29 cellular contexts compared by ENCODE assay signal in the genomic region with DNA sequence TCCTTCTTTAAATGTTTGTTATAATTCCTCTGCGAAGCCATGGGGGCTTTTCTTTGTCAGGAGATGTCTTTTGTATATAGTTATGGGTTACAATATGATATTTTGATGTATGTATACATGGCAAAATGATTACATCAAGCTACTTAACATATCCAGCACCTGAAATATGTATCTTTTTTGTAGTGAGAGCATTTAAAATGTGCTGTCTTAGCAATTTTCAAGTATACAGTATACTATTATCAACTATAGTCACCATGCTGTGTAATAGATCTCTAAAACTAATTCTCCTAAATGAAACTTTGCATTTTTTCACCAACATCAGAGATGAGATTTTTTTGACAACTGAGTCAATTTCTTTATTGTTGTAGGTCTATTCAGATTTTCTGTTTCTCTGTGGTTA.
"Had no signal": no experiment of that assay in that cellular context is flagged by ENCODE, and none has a peak within 500 bp of the region (broad histone marks: within the 10 kb centered on the region; RNA-seq: fewer than 3 reads in every experiment).

No MANE protein-coding gene starts in this region.

- H3K4me1 ChIP-seq: stomach, suprapubic skin, testis, thyroid gland, tibial artery, tibial nerve, transverse colon, upper lobe of left lung, upper lobe of right lung, uterus, vagina had no signal

- H3K36me3 ChIP-seq: stomach, suprapubic skin, thoracic aorta, thyroid gland, tibial artery, tibial nerve, transverse colon, upper lobe of left lung, upper lobe of right lung, uterus, vagina had no signal

- H3K9me3 ChIP-seq: suprapubic skin, testis, thyroid gland, tibial artery, upper lobe of right lung had no signal

- H3K27me3 ChIP-seq: stomach, suprapubic skin, testis, thyroid gland, tibial artery, tibial nerve, transverse colon, upper lobe of left lung, upper lobe of right lung, vagina had no signal

- ATAC-seq: stimulated activated effector memory CD8-positive, alpha-beta T cell treated with anti-CD3 and anti-CD28 coated beads, Interleukin-12 subunit alpha, Interleukin-12 subunit beta, amount 100 ng/mL, for 72 hours; stimulated activated memory B cell treated with anti-CD40 and anti-IgM and Interleukin-4, amounts not matched to agents 10 μg/mL and 1 μg/mL and 100 μg/mL, for 72 hours; stimulated activated naive B cell treated with anti-CD40 and anti-IgM and Interleukin-4, amounts not matched to agents 10 μg/mL and 1 μg/mL and 100 μg/mL, for 72 hours; stimulated activated naive CD8-positive, alpha-beta T cell treated with anti-CD3 and anti-CD28 coated beads, Interleukin-15, amount 100 ng/mL, for 72 hours; stimulated activated naive CD8-positive, alpha-beta T cell treated with anti-CD3 and anti-CD28 coated beads, Interleukin-15, Interleukin-2, amounts not matched to agents 100 U/mL and 50 U/mL, for 24 hours; upper lobe of right lung had no signal

- H3K4me3 ChIP-seq: stomach, suprapubic skin, testis, thoracic aorta, thyroid gland, tibial artery, tibial nerve, transverse colon, upper lobe of left lung, upper lobe of right lung, uterus, vagina had no signal

- H3K4me3 Mint-ChIP-seq: stimulated activated effector memory CD8-positive, alpha-beta T cell treated with anti-CD3 and anti-CD28 coated beads, Interleukin-12 subunit alpha, Interleukin-12 subunit beta, amount 100 ng/mL, for 72 hours; stimulated activated memory B cell treated with anti-CD40 and anti-IgM and Interleukin-4, amounts not matched to agents 10 μg/mL and 1 μg/mL and 100 μg/mL, for 72 hours; stimulated activated naive B cell treated with anti-CD40 and anti-IgM and Interleukin-4, amounts not matched to agents 10 μg/mL and 1 μg/mL and 100 μg/mL, for 72 hours; stimulated activated naive CD8-positive, alpha-beta T cell treated with anti-CD3 and anti-CD28 coated beads, Interleukin-15, amount 100 ng/mL, for 72 hours; stimulated activated naive CD8-positive, alpha-beta T cell treated with anti-CD3 and anti-CD28 coated beads, Interleukin-15, Interleukin-2, amounts not matched to agents 100 ng/mL and 50 ng/mL, for 24 hours; type B pancreatic cell had no signal

- H3K27ac Mint-ChIP-seq: stimulated activated effector memory CD8-positive, alpha-beta T cell treated with anti-CD3 and anti-CD28 coated beads, Interleukin-12 subunit alpha, Interleukin-12 subunit beta, amount 100 ng/mL, for 72 hours; stimulated activated memory B cell treated with anti-CD40 and anti-IgM and Interleukin-4, amounts not matched to agents 10 μg/mL and 1 μg/mL and 100 μg/mL, for 72 hours; stimulated activated naive B cell treated with anti-CD40 and anti-IgM and Interleukin-4, amounts not matched to agents 10 μg/mL and 1 μg/mL and 100 μg/mL, for 72 hours; stimulated activated naive CD8-positive, alpha-beta T cell treated with anti-CD3 and anti-CD28 coated beads, Interleukin-15, Interleukin-2, amounts not matched to agents 100 ng/mL and 50 ng/mL, for 24 hours; type B pancreatic cell had no signal

- FAIRE-seq: urothelium cell line had no signal

- H3K36me3 Mint-ChIP-seq: stimulated activated effector memory CD8-positive, alpha-beta T cell treated with anti-CD3 and anti-CD28 coated beads, Interleukin-12 subunit alpha, Interleukin-12 subunit beta, amount 100 ng/mL, for 72 hours; stimulated activated memory B cell treated with anti-CD40 and anti-IgM and Interleukin-4, amounts not matched to agents 10 μg/mL and 1 μg/mL and 100 μg/mL, for 72 hours; stimulated activated naive B cell treated with anti-CD40 and anti-IgM and Interleukin-4, amounts not matched to agents 10 μg/mL and 1 μg/mL and 100 μg/mL, for 72 hours; type B pancreatic cell had no signal

- DNase-seq: stimulated activated CD4-positive, alpha-beta T cell treated with anti-CD3 and anti-CD28 coated beads, Interleukin-2, amount 100 ng/mL, for 48 hours; stimulated activated CD4-positive, alpha-beta T cell treated with anti-CD3 and anti-CD28 coated beads, Interleukin-4, amount 100 ng/mL, for 1 hour; stimulated activated CD4-positive, alpha-beta T cell treated with anti-CD3 and anti-CD28 coated beads, Interleukin-4, amount 100 ng/mL, for 24 hours; stimulated activated CD4-positive, alpha-beta T cell treated with anti-CD3 and anti-CD28 coated beads, Interleukin-4, amount 100 ng/mL, for 4 hours; stimulated activated CD8-positive, alpha-beta memory T cell treated with anti-CD3 and anti-CD28 coated beads, Interleukin-4, amount 100 ng/mL, for 48 hours; stimulated activated naive B cell treated with anti-CD40 and anti-IgM and Interleukin-4, amounts not matched to agents 10 μg/mL and 1 μg/mL and 100 μg/mL, for 72 hours; stimulated activated naive CD4-positive, alpha-beta T cell; stimulated activated naive CD4-positive, alpha-beta T cell treated with Interleukin-2 at 50 U/mL for 16 hours; stimulated activated naive CD8-positive, alpha-beta T cell treated with anti-CD3 and anti-CD28 coated beads, Interleukin-15, amount 100 ng/mL, for 72 hours; stimulated activated naive CD8-positive, alpha-beta T cell treated with anti-CD3 and anti-CD28 coated beads, Interleukin-15, Interleukin-2, amounts not matched to agents 100 U/mL and 50 U/mL, for 24 hours; stomach; substantia nigra; testis; thyroid gland; tibial artery; transverse colon; trophoblast cell; upper lobe of left lung; upper lobe of right lung; uterus had no signal

- H3K27ac ChIP-seq: stomach, suprapubic skin, testis, thoracic aorta, thyroid gland, tibial artery, tibial nerve, transverse colon, upper lobe of left lung, upper lobe of right lung, uterus, vagina had no signal

- H3K4me1 Mint-ChIP-seq: stimulated activated effector memory CD8-positive, alpha-beta T cell treated with anti-CD3 and anti-CD28 coated beads, Interleukin-12 subunit alpha, Interleukin-12 subunit beta, amount 100 ng/mL, for 72 hours; stimulated activated memory B cell treated with anti-CD40 and anti-IgM and Interleukin-4, amounts not matched to agents 10 μg/mL and 1 μg/mL and 100 μg/mL, for 72 hours; stimulated activated naive B cell treated with anti-CD40 and anti-IgM and Interleukin-4, amounts not matched to agents 10 μg/mL and 1 μg/mL and 100 μg/mL, for 72 hours; stimulated activated naive CD8-positive, alpha-beta T cell treated with anti-CD3 and anti-CD28 coated beads, Interleukin-15, amount 100 ng/mL, for 72 hours had no signal

- H3K27me3 Mint-ChIP-seq: stimulated activated naive B cell treated with anti-CD40 and anti-IgM and Interleukin-4, amounts not matched to agents 10 μg/mL and 1 μg/mL and 100 μg/mL, for 72 hours; stimulated activated naive CD8-positive, alpha-beta T cell treated with anti-CD3 and anti-CD28 coated beads, Interleukin-15, amount 100 ng/mL, for 72 hours; stimulated activated naive CD8-positive, alpha-beta T cell treated with anti-CD3 and anti-CD28 coated beads, Interleukin-15, Interleukin-2, amounts not matched to agents 100 ng/mL and 50 ng/mL, for 24 hours; type B pancreatic cell had no signal
